11 cellular contexts compared by ENCODE assay signal in the genomic region with DNA sequence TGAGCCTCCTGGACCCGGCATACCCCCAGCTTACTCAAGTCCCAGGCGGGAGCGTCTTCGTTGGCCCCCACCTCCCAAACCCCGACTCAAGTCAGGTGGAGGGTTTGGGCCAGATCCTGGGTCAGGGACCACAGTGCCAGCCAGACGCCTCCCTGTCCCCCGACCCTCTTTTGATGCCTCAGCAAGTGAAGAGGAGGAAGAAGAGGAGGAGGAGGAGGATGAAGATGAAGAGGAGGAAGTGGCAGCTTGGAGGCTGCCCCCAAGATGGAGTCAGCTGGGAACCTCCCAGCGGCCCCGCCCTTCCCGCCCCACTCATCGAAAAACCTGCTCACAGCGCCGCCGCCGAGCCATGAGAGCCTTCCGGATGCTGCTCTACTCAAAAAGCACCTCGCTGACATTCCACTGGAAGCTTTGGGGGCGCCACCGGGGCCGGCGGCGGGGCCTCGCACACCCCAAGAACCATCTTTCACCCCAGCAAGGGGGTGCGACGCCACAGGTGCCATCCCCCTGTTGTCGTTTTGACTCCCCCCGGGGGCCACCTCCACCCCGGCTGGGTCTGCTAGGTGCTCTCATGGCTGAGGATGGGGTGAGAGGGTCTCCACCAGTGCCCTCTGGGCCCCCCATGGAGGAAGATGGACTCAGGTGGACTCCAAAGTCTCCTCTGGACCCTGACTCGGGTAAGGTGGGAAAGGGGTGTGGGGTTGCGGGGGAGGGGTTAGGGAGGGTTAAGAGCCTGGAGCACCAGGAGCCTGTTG. TPM values are rescaled to one million over a fixed set of nuclear protein-coding genes. Genes with fewer than 3 reads are reported as not detected.
DNase-seq lines count a peak whose midpoint lies in the region; ATAC-seq and TF ChIP-seq lines count a peak whose summit lies in the region.
"Had no signal": no experiment of that assay in that cellular context is flagged by ENCODE, and none has a peak within 500 bp of the region (broad histone marks: within the 10 kb centered on the region; RNA-seq: fewer than 3 reads in every experiment).

No MANE protein-coding gene starts in this region.

- ATAC-seq in stimulated activated naive CD8-positive, alpha-beta T cell treated with anti-CD3 and anti-CD28 coated beads, Interleukin-15, Interleukin-2, amounts not matched to agents 100 U/mL and 50 U/mL, for 24 hours: no peak
- no peak for ATAC-seq in HG03097 (IDR thresholded peaks at IDR 0.05; ENCODE audit: low FRiP score, unreplicated experiment)

- peak overlapping the region; percentile 84 for H3K27ac Mint-ChIP-seq in stimulated activated naive CD8-positive, alpha-beta T cell treated with anti-CD3 and anti-CD28 coated beads, Interleukin-15, Interleukin-2, amounts not matched to agents 100 ng/mL and 50 ng/mL, for 24 hours
- peak overlapping the region; percentile 87 for H3K27ac Mint-ChIP-seq in activated T-helper 2 cell treated with anti-CD3 and anti-CD28 coated beads, Interferon-gamma antibody, Interleukin-2, Interleukin-4, amounts not matched to agents 10 μg/mL and 5 μg/mL and 100 μg/mL, durations not matched to agents 14 hours and 24 hours and 36 hours

- H3K4me3 Mint-ChIP-seq in stimulated activated naive CD8-positive, alpha-beta T cell treated with anti-CD3 and anti-CD28 coated beads, Interleukin-15, Interleukin-2, amounts not matched to agents 100 ng/mL and 50 ng/mL, for 24 hours: peak overlapping the region; percentile 88
- peak overlapping the region; percentile 92 for H3K4me3 Mint-ChIP-seq in activated T-helper 2 cell treated with anti-CD3 and anti-CD28 coated beads, Interferon-gamma antibody, Interleukin-2, Interleukin-4, amounts not matched to agents 10 μg/mL and 5 μg/mL and 100 μg/mL, durations not matched to agents 14 hours and 24 hours and 36 hours (ENCODE audit: low read depth)

- H3K4me1 Mint-ChIP-seq in stimulated activated naive CD8-positive, alpha-beta T cell treated with anti-CD3 and anti-CD28 coated beads, Interleukin-15, Interleukin-2, amounts not matched to agents 100 ng/mL and 50 ng/mL, for 24 hours (ENCODE audit: low read depth): peaks cover 49% of the 10 kb centered on the region
- H3K4me1 Mint-ChIP-seq in activated T-helper 2 cell treated with anti-CD3 and anti-CD28 coated beads, Interferon-gamma antibody, Interleukin-2, Interleukin-4, amounts not matched to agents 10 μg/mL and 5 μg/mL and 100 μg/mL, durations not matched to agents 14 hours and 24 hours and 36 hours (ENCODE audit: low read depth): peaks cover 25% of the 10 kb centered on the region

- intact Hi-C loops in activated T-helper 2 cell treated with anti-CD3 and anti-CD28 coated beads, Interferon-gamma antibody, Interleukin-2, Interleukin-4, amounts not matched to agents 10 μg/mL and 5 μg/mL and 100 μg/mL, durations not matched to agents 14 hours and 24 hours and 36 hours (cut with micrococcal nuclease): loop anchor here (5.0 kb wide), 1 partner anchor 126 kb away; a partner anchor contains a TSS

- no peak for DNase-seq in stimulated activated naive CD8-positive, alpha-beta T cell treated with anti-CD3 and anti-CD28 coated beads, Interleukin-15, Interleukin-2, amounts not matched to agents 100 U/mL and 50 U/mL, for 24 hours
- DNase-seq in activated T-helper 2 cell treated with anti-CD3 and anti-CD28 coated beads, Interferon-gamma antibody, Interleukin-2, Interleukin-4, amounts not matched to agents 10 μg/mL and 5 μg/mL and 100 μg/mL, durations not matched to agents 14 hours and 24 hours and 36 hours (ENCODE audit: low spot score): no peak
- DNase-seq in kidney epithelial cell (ENCODE audit: low read depth) (no peak), NCI-H1930 (lab: John Stamatoyannopoulos, UW) (no peak), LoVo (ENCODE audit: low spot score) (no peak), ACHN (no peak)
- DNase-seq: OCI-M1, small intestine, uterus had no signal

- H3K4me3 ChIP-seq in kidney epithelial cell (ENCODE audit: low read depth, low read length): peak overlapping the region; percentile 83

- H3K27me3 ChIP-seq in kidney epithelial cell (ENCODE audit: control insufficient read depth, insufficient read depth, low read length): no peaks in the 10 kb centered on the region
- H3K27me3 ChIP-seq: uterus had no signal

- no peaks in the 10 kb centered on the region for H3K9me3 Mint-ChIP-seq in stimulated activated naive CD8-positive, alpha-beta T cell treated with anti-CD3 and anti-CD28 coated beads, Interleukin-15, Interleukin-2, amounts not matched to agents 100 ng/mL and 50 ng/mL, for 24 hours
- no peaks in the 10 kb centered on the region for H3K9me3 Mint-ChIP-seq in activated T-helper 2 cell treated with anti-CD3 and anti-CD28 coated beads, Interferon-gamma antibody, Interleukin-2, Interleukin-4, amounts not matched to agents 10 μg/mL and 5 μg/mL and 100 μg/mL, durations not matched to agents 14 hours and 24 hours and 36 hours

- peaks cover 44% of the 10 kb centered on the region for H3K36me3 Mint-ChIP-seq in stimulated activated naive CD8-positive, alpha-beta T cell treated with anti-CD3 and anti-CD28 coated beads, Interleukin-15, Interleukin-2, amounts not matched to agents 100 ng/mL and 50 ng/mL, for 24 hours (ENCODE audit: low read depth)
- peaks cover 50% of the 10 kb centered on the region for H3K36me3 Mint-ChIP-seq in activated T-helper 2 cell treated with anti-CD3 and anti-CD28 coated beads, Interferon-gamma antibody, Interleukin-2, Interleukin-4, amounts not matched to agents 10 μg/mL and 5 μg/mL and 100 μg/mL, durations not matched to agents 14 hours and 24 hours and 36 hours (ENCODE audit: low read depth)

- TF ChIP-seq CTCF in kidney epithelial cell (IDR thresholded peaks at IDR 0.05; ENCODE audit: insufficient read depth, low read length, poor library complexity, severe bottlenecking): no peak

- no peaks in the 10 kb centered on the region for H3K27me3 Mint-ChIP-seq in stimulated activated naive CD8-positive, alpha-beta T cell treated with anti-CD3 and anti-CD28 coated beads, Interleukin-15, Interleukin-2, amounts not matched to agents 100 ng/mL and 50 ng/mL, for 24 hours
- no peaks in the 10 kb centered on the region for H3K27me3 Mint-ChIP-seq in activated T-helper 2 cell treated with anti-CD3 and anti-CD28 coated beads, Interferon-gamma antibody, Interleukin-2, Interleukin-4, amounts not matched to agents 10 μg/mL and 5 μg/mL and 100 μg/mL, durations not matched to agents 14 hours and 24 hours and 36 hours (ENCODE audit: low read depth)

- peaks cover 2% of the 10 kb centered on the region for H3K36me3 ChIP-seq in kidney epithelial cell (ENCODE audit: control insufficient read depth, insufficient read depth, low read length)
- H3K36me3 ChIP-seq: uterus had no signal

- in situ Hi-C loops in ACHN (cut with HindIII; ENCODE audit: low pct_ligation_motif_present, low pct_unique_long_range_greater_than_20kb, low sequenced_read_pairs): no loop called here

RNA-seq across cellular contexts. Expression of a gene that starts 1.6 kb away (rescaled TPM):
- 64.9 and 69.6 TPM in 2 replicates for total RNA-seq in activated T-helper 2 cell treated with anti-CD3 and anti-CD28 coated beads, Interferon-gamma antibody, Interleukin-2, Interleukin-4, amounts not matched to agents 10 μg/mL and 5 μg/mL and 100 μg/mL, durations not matched to agents 14 hours and 24 hours and 36 hours
- total RNA-seq in kidney epithelial cell: 107 and 109 TPM in 2 replicates

RNA-seq across cellular contexts. Expression of a gene that starts 4.7 kb away (rescaled TPM):
- total RNA-seq in activated T-helper 2 cell treated with anti-CD3 and anti-CD28 coated beads, Interferon-gamma antibody, Interleukin-2, Interleukin-4, amounts not matched to agents 10 μg/mL and 5 μg/mL and 100 μg/mL, durations not matched to agents 14 hours and 24 hours and 36 hours: 2.9 and 3.5 TPM in 2 replicates
- 13.5 and 14.3 TPM in 2 replicates for total RNA-seq in kidney epithelial cell

RNA-seq across cellular contexts. Expression of a gene that starts 14.4 kb away (rescaled TPM):
- 31.8 and 36.0 TPM in 2 replicates for total RNA-seq in activated T-helper 2 cell treated with anti-CD3 and anti-CD28 coated beads, Interferon-gamma antibody, Interleukin-2, Interleukin-4, amounts not matched to agents 10 μg/mL and 5 μg/mL and 100 μg/mL, durations not matched to agents 14 hours and 24 hours and 36 hours
- 9.0 and 9.4 TPM in 2 replicates for total RNA-seq in kidney epithelial cell

RNA-seq across cellular contexts. Expression of a gene that starts 16.1 kb away (rescaled TPM):
- 9.6 and 10.1 TPM in 2 replicates for total RNA-seq in activated T-helper 2 cell treated with anti-CD3 and anti-CD28 coated beads, Interferon-gamma antibody, Interleukin-2, Interleukin-4, amounts not matched to agents 10 μg/mL and 5 μg/mL and 100 μg/mL, durations not matched to agents 14 hours and 24 hours and 36 hours
- total RNA-seq in kidney epithelial cell: 7.4 and 8.7 TPM in 2 replicates

RNA-seq across cellular contexts. Expression of a gene that starts 20.4 kb away (rescaled TPM):
- total RNA-seq in activated T-helper 2 cell treated with anti-CD3 and anti-CD28 coated beads, Interferon-gamma antibody, Interleukin-2, Interleukin-4, amounts not matched to agents 10 μg/mL and 5 μg/mL and 100 μg/mL, durations not matched to agents 14 hours and 24 hours and 36 hours: 98.6 and 106 TPM in 2 replicates
- 161 and 187 TPM in 2 replicates for total RNA-seq in kidney epithelial cell
